Comparison of ENCODE assay signal across 8 cellular contexts in genomic region chr19:9309139-9309973, GRCh38. TPM values are rescaled to one million over a fixed set of nuclear protein-coding genes. Genes with fewer than 3 reads are reported as not detected.
A peak's percentile ranks its signal among the peaks of the same experiment; 100 is the strongest.
DNase-seq lines count a peak whose midpoint lies in the region; ATAC-seq and TF ChIP-seq lines count a peak whose summit lies in the region.

Gene ZNF699, minus strand, starts transcription at chr19:9309838. Its CDS starts 4,719 bp downstream, at chr19:9305119.

- H4K20me1 ChIP-seq in DOHH2 (ENCODE audit: control insufficient read depth, insufficient read depth, low read depth, low read length) = no peaks in the 10 kb centered on the region
- H4K20me1 ChIP-seq in GM23338 (replicated peaks; ENCODE audit: insufficient read depth) = no peaks in the 10 kb centered on the region

- H3K27ac ChIP-seq in DOHH2 (ENCODE audit: low read depth, low read length) (peak within 1 kb of the TSS; percentile 83), GM23338 (ENCODE audit: low read depth) (peak within 1 kb of the TSS; percentile 96)

- H3F3A ChIP-seq in DOHH2 (ENCODE audit: control insufficient read depth, insufficient read depth) = no peaks in the 10 kb centered on the region
- peaks cover 8% of the 10 kb centered on the region; the same call in 1 of the 2 replicates for H3F3A ChIP-seq in GM23338 (replicated peaks; ENCODE audit: low read depth)

- H3K9me3 ChIP-seq in DOHH2 (ENCODE audit: control insufficient read depth, insufficient read depth, low read length) = peaks cover 4% of the 10 kb centered on the region

- peaks cover 29% of the 10 kb centered on the region for H3K36me3 Mint-ChIP-seq in GM23338 (ENCODE audit: low read depth)
- peaks cover 22% of the 10 kb centered on the region for H3K36me3 Mint-ChIP-seq in nephron (ENCODE audit: low read depth)

- H3K4me3 Mint-ChIP-seq in GM23338 (peak within 1 kb of the TSS; percentile 84), nephron (peak within 1 kb of the TSS; percentile 90 to 91 (median 90))

- peak within 1 kb of the TSS; percentile 52 for H3K4me2 ChIP-seq in DOHH2 (ENCODE audit: low read length)
- H3K4me2 ChIP-seq in GM23338 = peak within 1 kb of the TSS; percentile 75

- no peaks in the 10 kb centered on the region for H3K4me1 Mint-ChIP-seq in GM23338
- peaks cover 14% of the 10 kb centered on the region for H3K4me1 Mint-ChIP-seq in nephron

- H3K4me1 ChIP-seq in DOHH2 (ENCODE audit: control insufficient read depth, low read length) (peaks cover 12% of the 10 kb centered on the region), GM23338 (ENCODE audit: insufficient read depth) (no peaks in the 10 kb centered on the region)

- peak; percentile 95 for ATAC-seq in GM23338
- ATAC-seq in stimulated activated naive CD8-positive, alpha-beta T cell treated with anti-CD3 and anti-CD28 coated beads, Interleukin-15, Interleukin-2, amounts not matched to agents 100 U/mL and 50 U/mL, for 24 hours = peak; percentile 93

- H3K9me2 ChIP-seq in DOHH2 (replicated peaks; ENCODE audit: control insufficient read depth, low read length) = no peaks in the 10 kb centered on the region
- no peaks in the 10 kb centered on the region for H3K9me2 ChIP-seq in GM23338 (ENCODE audit: insufficient read depth)

- H3K36me3 ChIP-seq in DOHH2 (ENCODE audit: control insufficient read depth, low read length) (no peaks in the 10 kb centered on the region), GM23338 (ENCODE audit: insufficient read depth) (no peaks in the 10 kb centered on the region; the same call in 1 of the 2 replicates)

- H3K27ac Mint-ChIP-seq in GM23338 (peak within 1 kb of the TSS; percentile 99), nephron (peak within 1 kb of the TSS; percentile 94 to 99 (median 99))

- H3K27me3 Mint-ChIP-seq in GM23338 (ENCODE audit: insufficient read depth, low read depth, poor library complexity) (peaks cover 10% of the 10 kb centered on the region), nephron (ENCODE audit: low read depth) (peaks cover 3% of the 10 kb centered on the region)

- no peaks in the 10 kb centered on the region for H3K79me2 ChIP-seq in DOHH2 (ENCODE audit: control insufficient read depth, low read length)
- H3K79me2 ChIP-seq in GM23338 (replicated peaks; ENCODE audit: insufficient read depth) = peaks cover 4% of the 10 kb centered on the region

- H2AFZ ChIP-seq in GM23338 = peak within 1 kb of the TSS; percentile 100

- H3K9me3 Mint-ChIP-seq in GM23338 (peaks cover 62% of the 10 kb centered on the region), nephron (peaks cover 28% of the 10 kb centered on the region)

- TF ChIP-seq CTCF in DOHH2 (IDR thresholded peaks at IDR 0.05; ENCODE audit: low read depth, low read length, poor library complexity, severe bottlenecking) = no peak
- no peak for TF ChIP-seq CTCF in GM23338 (conservative IDR thresholded peaks at IDR 0.05; ENCODE audit: low read depth in 2 of 2)
- no peak for TF ChIP-seq CTCF in fibroblast of the aortic adventitia (IDR thresholded peaks at IDR 0.05; ENCODE audit: insufficient read depth, low read length)
- TF ChIP-seq CTCF in nephron (IDR thresholded peaks at IDR 0.05; ENCODE audit: unreplicated experiment in 3 of 3) = no peak

- DNase-seq in GM23338 (ENCODE audit: low spot score) (peak; percentile 99), Kasumi-1 (lab: John Stamatoyannopoulos, UW) (peak; percentile 97 to 98), RPMI7951 (ENCODE audit: low read depth) (peak; percentile 97), fibroblast of the aortic adventitia (ENCODE audit: low read depth) (peak; percentile 98)
- DNase-seq in activated T-helper 9 cell treated with anti-CD3 and anti-CD28 coated beads, Interleukin-2, amount 50 U/mL, for 16 hours (ENCODE audit: low read depth) = peak; percentile 98
- peak; percentile 99 for DNase-seq in stimulated activated naive CD8-positive, alpha-beta T cell treated with anti-CD3 and anti-CD28 coated beads, Interleukin-15, Interleukin-2, amounts not matched to agents 100 U/mL and 50 U/mL, for 24 hours

- no peaks in the 10 kb centered on the region for H3K27me3 ChIP-seq in DOHH2 (ENCODE audit: control insufficient read depth, low read length)
- H3K27me3 ChIP-seq in GM23338 (ENCODE audit: insufficient read depth) = no peaks in the 10 kb centered on the region

- H3K4me3 ChIP-seq in DOHH2 (ENCODE audit: low read length) = peak within 1 kb of the TSS; percentile 75
- H3K4me3 ChIP-seq in GM23338 = peak within 1 kb of the TSS; percentile 78
- peak within 1 kb of the TSS; percentile 96 for H3K4me3 ChIP-seq in fibroblast of the aortic adventitia (ENCODE audit: low read depth, low read length)

TF ChIP-seq in GM23338, 12 proteins besides CTCF, POLR2A, EP300 and RAD21:
- TF ChIP-seq CREB1 (CRISPR knock-in tag; IDR thresholded peaks at IDR 0.05; ENCODE audit: low read depth) (no peak), POLR2AphosphoS5 (IDR thresholded peaks at IDR 0.05; ENCODE audit: low read depth) (peak; percentile 75)

RNA-seq across cellular contexts. Expression of gene ZNF699, which starts in this region (rescaled TPM):
- 3.3 and 11.8 TPM in 2 replicates for total RNA-seq in GM23338 (2014; rRNA removed; shearing (Covaris generic))
- 2.6 and 3.0 TPM in 2 replicates for polyA plus RNA-seq in GM23338 (2016; fragmentation: Nextera tagmentation; extraction: Ambion mirVana)
- 10.1 and 11.7 TPM in 2 replicates for total RNA-seq in RPMI7951 (2014; rRNA removed; shearing (Covaris generic))
- 8.9 and 12.4 TPM in 2 replicates for total RNA-seq in fibroblast of the aortic adventitia (ENCODE audit: low replicate concordance)

Comparison
In these comparisons a context has a peak if more than half of its experiments do, and no peak if none do; other contexts are left out.
1. Peak in every context shown above with its lines: DNase-seq, ATAC-seq, H3K4me3 ChIP-seq and H3K27ac ChIP-seq.